ENCODE assay signal across 13 cellular contexts in the genomic region with DNA sequence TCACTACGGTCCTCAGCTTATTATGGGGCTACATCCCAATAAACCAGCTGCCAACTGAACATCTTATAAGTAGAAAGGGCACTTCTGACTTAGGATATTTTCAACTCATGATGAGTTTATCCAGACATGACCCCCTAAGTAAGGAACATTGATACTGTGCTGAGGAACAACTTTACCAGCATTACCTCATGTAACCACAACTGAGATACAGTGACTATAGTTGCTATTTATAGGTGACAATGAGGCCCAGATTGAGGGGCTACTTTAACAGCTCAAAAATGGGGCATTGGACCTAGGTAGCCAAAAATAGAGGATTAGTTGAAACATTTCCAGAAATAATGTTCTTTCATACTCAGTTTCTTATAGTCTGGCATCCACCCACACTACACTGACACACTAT. TPM values are rescaled to one million over a fixed set of nuclear protein-coding genes. Genes with fewer than 3 reads are reported as not detected.
A peak's percentile ranks its signal among the peaks of the same experiment; 100 is the strongest.
DNase-seq lines count a peak whose midpoint lies in the region; ATAC-seq and TF ChIP-seq lines count a peak whose summit lies in the region.
"Had no signal": no experiment of that assay in that cellular context is flagged by ENCODE, and none has a peak within 500 bp of the region (broad histone marks: within the 10 kb centered on the region; RNA-seq: fewer than 3 reads in every experiment).

No MANE protein-coding gene starts in this region.

- no peak overlapping the region for H3K27ac Mint-ChIP-seq in activated CD8-positive, alpha-beta memory T cell treated with anti-CD3 and anti-CD28 coated beads, Interleukin-2, amount 10 ng/mL, durations not matched to agents 7 days and 5 days
- peak overlapping the region; percentile 82 for H3K27ac Mint-ChIP-seq in activated naive CD8-positive, alpha-beta T cell
- peak overlapping the region; percentile 65 for H3K27ac Mint-ChIP-seq in osteocyte (ENCODE audit: unreplicated experiment)
- H3K27ac Mint-ChIP-seq: activated CD4-positive, alpha-beta T cell treated with anti-CD3 and anti-CD28 coated beads, Interleukin-2, amount 10 ng/mL, durations not matched to agents 7 days and 5 days had no signal

- DNase-seq in activated CD8-positive, alpha-beta memory T cell treated with anti-CD3 and anti-CD28 coated beads, Interleukin-2, amount 10 ng/mL, durations not matched to agents 7 days and 5 days: no peak
- DNase-seq in activated CD8-positive, alpha-beta memory T cell treated with anti-CD3 and anti-CD28 coated beads, Interleukin-2, amount 50 U/mL, for 48 hours: no peak
- DNase-seq in osteocyte (ENCODE audit: extremely low spot score, unreplicated experiment) (no peak), RKO (ENCODE audit: low spot score) (no peak)
- DNase-seq: activated CD4-positive, alpha-beta T cell treated with anti-CD3 and anti-CD28 coated beads, Interleukin-2, amount 10 ng/mL, durations not matched to agents 7 days and 5 days; activated naive CD4-positive, alpha-beta T cell treated with anti-CD3 and anti-CD28 coated beads, Interleukin-2, amount 50 U/mL, for 16 hours; cortex of kidney; GOT3; stimulated activated naive CD4-positive, alpha-beta T cell had no signal

- ATAC-seq in activated CD8-positive, alpha-beta memory T cell treated with anti-CD3 and anti-CD28 coated beads, Interleukin-2, amount 10 ng/mL, durations not matched to agents 7 days and 5 days: peak; percentile 25
- ATAC-seq in HG03342 (IDR thresholded peaks at IDR 0.05; ENCODE audit: unreplicated experiment) (peak; percentile 47), GM19452 (IDR thresholded peaks at IDR 0.05; ENCODE audit: unreplicated experiment) (no peak), HG03108 (IDR thresholded peaks at IDR 0.05; ENCODE audit: unreplicated experiment) (no peak)

- no peaks in the 10 kb centered on the region for H3K9me3 Mint-ChIP-seq in activated CD8-positive, alpha-beta memory T cell treated with anti-CD3 and anti-CD28 coated beads, Interleukin-2, amount 10 ng/mL, durations not matched to agents 7 days and 5 days (ENCODE audit: low read depth)
- H3K9me3 Mint-ChIP-seq in activated naive CD8-positive, alpha-beta T cell (ENCODE audit: low read depth): no peaks in the 10 kb centered on the region
- H3K9me3 Mint-ChIP-seq in osteocyte (ENCODE audit: unreplicated experiment): no peaks in the 10 kb centered on the region
- H3K9me3 Mint-ChIP-seq: activated CD4-positive, alpha-beta T cell treated with anti-CD3 and anti-CD28 coated beads, Interleukin-2, amount 10 ng/mL, durations not matched to agents 7 days and 5 days had no signal

- H3K4me1 Mint-ChIP-seq in activated CD8-positive, alpha-beta memory T cell treated with anti-CD3 and anti-CD28 coated beads, Interleukin-2, amount 10 ng/mL, durations not matched to agents 7 days and 5 days: peaks cover 4% of the 10 kb centered on the region
- H3K4me1 Mint-ChIP-seq in activated naive CD8-positive, alpha-beta T cell (ENCODE audit: low read depth): peaks cover 17% of the 10 kb centered on the region
- H3K4me1 Mint-ChIP-seq in osteocyte (ENCODE audit: unreplicated experiment): peaks cover 9% of the 10 kb centered on the region

- CTCF ChIA-PET in activated CD8-positive, alpha-beta memory T cell treated with anti-CD3 and anti-CD28 coated beads, Interleukin-2, amount 10 ng/mL, durations not matched to agents 7 days and 5 days (lab: Charles Lee): interaction anchor here (0.8 to 1.3 kb wide), 2 partner anchors 28 to 327 kb away, joined by 3 read pairs; no protein-coding TSS in a partner anchor

- no peaks in the 10 kb centered on the region for H3K27me3 Mint-ChIP-seq in activated CD8-positive, alpha-beta memory T cell treated with anti-CD3 and anti-CD28 coated beads, Interleukin-2, amount 10 ng/mL, durations not matched to agents 7 days and 5 days
- H3K27me3 Mint-ChIP-seq in activated naive CD8-positive, alpha-beta T cell: no peaks in the 10 kb centered on the region
- no peaks in the 10 kb centered on the region for H3K27me3 Mint-ChIP-seq in osteocyte (ENCODE audit: unreplicated experiment)
- H3K27me3 Mint-ChIP-seq: activated CD4-positive, alpha-beta T cell treated with anti-CD3 and anti-CD28 coated beads, Interleukin-2, amount 10 ng/mL, durations not matched to agents 7 days and 5 days had no signal

- no peak overlapping the region for H3K4me3 Mint-ChIP-seq in activated CD8-positive, alpha-beta memory T cell treated with anti-CD3 and anti-CD28 coated beads, Interleukin-2, amount 10 ng/mL, durations not matched to agents 7 days and 5 days
- no peak overlapping the region for H3K4me3 Mint-ChIP-seq in activated naive CD8-positive, alpha-beta T cell
- no peak overlapping the region for H3K4me3 Mint-ChIP-seq in osteocyte (ENCODE audit: unreplicated experiment)
- H3K4me3 Mint-ChIP-seq: activated CD4-positive, alpha-beta T cell treated with anti-CD3 and anti-CD28 coated beads, Interleukin-2, amount 10 ng/mL, durations not matched to agents 7 days and 5 days had no signal

- TF ChIP-seq CTCF in osteocyte (IDR thresholded peaks at IDR 0.05): no peak

- peaks cover 33% of the 10 kb centered on the region for H3K36me3 Mint-ChIP-seq in activated CD8-positive, alpha-beta memory T cell treated with anti-CD3 and anti-CD28 coated beads, Interleukin-2, amount 10 ng/mL, durations not matched to agents 7 days and 5 days
- no peaks in the 10 kb centered on the region for H3K36me3 Mint-ChIP-seq in activated naive CD8-positive, alpha-beta T cell
- peaks cover 20% of the 10 kb centered on the region for H3K36me3 Mint-ChIP-seq in osteocyte (ENCODE audit: unreplicated experiment)

RNA-seq across cellular contexts. Expression of a gene that starts 9.6 kb away (rescaled TPM):
- total RNA-seq in activated CD8-positive, alpha-beta memory T cell treated with anti-CD3 and anti-CD28 coated beads, Interleukin-2, amount 10 ng/mL, durations not matched to agents 7 days and 5 days: 100 to 1,000 TPM; 187 to 208 TPM
- 194 and 219 TPM in 2 replicates for total RNA-seq in osteocyte

RNA-seq across cellular contexts. Expression of a gene that starts 26.8 kb away (rescaled TPM):
- 10 to 100 TPM; 36.6 to 39.6 TPM for total RNA-seq in activated CD8-positive, alpha-beta memory T cell treated with anti-CD3 and anti-CD28 coated beads, Interleukin-2, amount 10 ng/mL, durations not matched to agents 7 days and 5 days
- total RNA-seq in osteocyte: 4.0 and 4.2 TPM in 2 replicates

RNA-seq across cellular contexts. Expression of a gene that starts 26.9 kb away (rescaled TPM):
- 10 to 100 TPM; 22.5 to 23.5 TPM for total RNA-seq in activated CD8-positive, alpha-beta memory T cell treated with anti-CD3 and anti-CD28 coated beads, Interleukin-2, amount 10 ng/mL, durations not matched to agents 7 days and 5 days
- total RNA-seq in osteocyte: 15.1 and 16.1 TPM in 2 replicates

Comparison
In these comparisons a context has a peak if more than half of its experiments do, and no peak if none do; other contexts are left out.
1. ATAC-seq: peak in activated CD8-positive, alpha-beta memory T cell treated with anti-CD3 and anti-CD28 coated beads, Interleukin-2, amount 10 ng/mL, durations not matched to agents 7 days and 5 days (single experiment) and HG03342 (single experiment); none in GM19452 (single experiment) and HG03108 (single experiment).